13 cellular contexts compared by ENCODE assay signal in the genomic region with DNA sequence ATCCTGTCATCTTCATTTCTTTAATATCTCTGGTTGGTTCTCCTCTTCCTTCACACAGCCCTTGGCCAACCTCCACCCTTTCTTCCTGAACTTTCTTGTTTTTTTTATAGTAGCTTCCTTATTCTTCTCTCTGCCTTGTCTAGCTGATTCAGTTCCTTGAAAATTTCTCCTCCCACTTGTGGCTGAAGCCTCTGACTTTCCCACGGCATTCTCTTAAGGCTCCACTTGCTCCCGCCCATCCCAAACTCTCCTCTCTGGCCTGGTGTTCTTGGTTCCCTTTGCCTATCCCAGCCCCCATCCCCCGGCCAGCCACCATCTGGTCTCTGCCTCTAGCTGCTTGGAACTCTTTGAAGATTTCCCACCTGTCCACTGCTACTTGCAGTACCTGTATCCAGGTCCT.
DNase-seq lines count a peak whose midpoint lies in the region; ATAC-seq and TF ChIP-seq lines count a peak whose summit lies in the region.
"Had no signal": no experiment of that assay in that cellular context is flagged by ENCODE, and none has a peak within 500 bp of the region (broad histone marks: within the 10 kb centered on the region; RNA-seq: fewer than 3 reads in every experiment).

No MANE protein-coding gene starts in this region.

- H3K9me3 Mint-ChIP-seq in dendritic cell treated with granulocyte-macrophage colony-stimulating factor and Interleukin-4, amounts not matched to agents 40 ng/mL and 50 ng/mL, for 4 days, result no peaks in the 10 kb centered on the region
- no peaks in the 10 kb centered on the region for H3K9me3 Mint-ChIP-seq in memory B cell
- H3K9me3 Mint-ChIP-seq: CD8-positive, alpha-beta T cell had no signal

- no peak overlapping the region for H3K4me3 Mint-ChIP-seq in dendritic cell treated with granulocyte-macrophage colony-stimulating factor and Interleukin-4, amounts not matched to agents 40 ng/mL and 50 ng/mL, for 4 days
- no peak overlapping the region for H3K4me3 Mint-ChIP-seq in memory B cell
- H3K4me3 Mint-ChIP-seq: CD8-positive, alpha-beta T cell had no signal

- peaks cover 39% of the 10 kb centered on the region for H3K4me1 Mint-ChIP-seq in dendritic cell treated with granulocyte-macrophage colony-stimulating factor and Interleukin-4, amounts not matched to agents 40 ng/mL and 50 ng/mL, for 4 days (ENCODE audit: low read depth)
- peaks cover 11% of the 10 kb centered on the region for H3K4me1 Mint-ChIP-seq in memory B cell

- H3K36me3 Mint-ChIP-seq in dendritic cell treated with granulocyte-macrophage colony-stimulating factor and Interleukin-4, amounts not matched to agents 40 ng/mL and 50 ng/mL, for 4 days (ENCODE audit: low read depth), result peaks cover 90% of the 10 kb centered on the region
- peaks cover 51% of the 10 kb centered on the region for H3K36me3 Mint-ChIP-seq in memory B cell

- no peak for ATAC-seq in memory B cell (ENCODE audit: low read depth)
- no peak for ATAC-seq in HG02623 (IDR thresholded peaks at IDR 0.05; ENCODE audit: unreplicated experiment)
- ATAC-seq: CD8-positive, alpha-beta T cell; esophagus mucosa had no signal

- intact Hi-C loops in dendritic cell treated with granulocyte-macrophage colony-stimulating factor and Interleukin-4, amounts not matched to agents 40 ng/mL and 50 ng/mL, for 4 days (cut with micrococcal nuclease), result no loop called here

- H3K27ac Mint-ChIP-seq in dendritic cell treated with granulocyte-macrophage colony-stimulating factor and Interleukin-4, amounts not matched to agents 40 ng/mL and 50 ng/mL, for 4 days, result peak overlapping the region; percentile 14
- H3K27ac Mint-ChIP-seq in memory B cell, result peak overlapping the region; percentile 17

- no peaks in the 10 kb centered on the region for H3K27me3 Mint-ChIP-seq in dendritic cell treated with granulocyte-macrophage colony-stimulating factor and Interleukin-4, amounts not matched to agents 40 ng/mL and 50 ng/mL, for 4 days
- H3K27me3 Mint-ChIP-seq in memory B cell, result no peaks in the 10 kb centered on the region

- no peak for TF ChIP-seq CTCF in AG09309 (IDR thresholded peaks at IDR 0.05; ENCODE audit: control insufficient read depth, insufficient read depth, low read depth, low read length, missing control alignments)

- H3K4me3 ChIP-seq in AG09309 (ENCODE audit: control insufficient read depth, low read depth, low read length), result no peak overlapping the region
- H3K4me3 ChIP-seq: SK-N-MC, stomach had no signal

- peak; percentile 28 for DNase-seq in AG09309 (ENCODE audit: low read depth)
- DNase-seq in HCEC 1CT, result peak; percentile 7
- no peak for DNase-seq in memory B cell (ENCODE audit: low spot score in 2 of 2)
- DNase-seq in NCI-H526 (lab: John Stamatoyannopoulos, UW), result no peak
- DNase-seq in GOT3 (lab: John Stamatoyannopoulos, UW), result no peak
- DNase-seq in DMS153 treated with DMSO at 0.1 percent for 48 hours (lab: John Stamatoyannopoulos, UW; ENCODE audit: unreplicated experiment), result no peak
- DNase-seq: CD8-positive, alpha-beta T cell; retina; stomach had no signal

Comparison
In these comparisons a context has a peak if more than half of its experiments do, and no peak if none do; other contexts are left out.
1. DNase-seq: peak in AG09309 (single experiment) and HCEC 1CT (single experiment); none in memory B cell (0 of 2), NCI-H526 (0 of 2), GOT3 (single experiment) and DMS153 treated with DMSO at 0.1 percent for 48 hours (single experiment).